Comparison of ENCODE assay signal across 8 cellular contexts in genomic region chr6:90948540-90948939, GRCh38.
"Had no signal": no experiment of that assay in that cellular context is flagged by ENCODE, and none has a peak within 500 bp of the region (broad histone marks: within the 10 kb centered on the region; RNA-seq: fewer than 3 reads in every experiment).

No MANE protein-coding gene starts in this region.

- H3K9me3 ChIP-seq: HAP-1 had no signal

- H3K27me3 Mint-ChIP-seq: IgD-negative memory B cell had no signal

- H3K36me3 Mint-ChIP-seq: IgD-negative memory B cell had no signal

- H3K27ac Mint-ChIP-seq: HFFc6, IgD-negative memory B cell had no signal

- H2AFZ ChIP-seq: GM23248 had no signal

- H3K9me3 Mint-ChIP-seq: IgD-negative memory B cell had no signal

- ATAC-seq: HCT116 had no signal

- H3K4me1 Mint-ChIP-seq: IgD-negative memory B cell had no signal

- DNase-seq: GM23248, GOT3, H7, HFFc6 had no signal

- H3K4me3 Mint-ChIP-seq: HFFc6, IgD-negative memory B cell had no signal

- H3K9ac ChIP-seq: GM23248 had no signal

- H3K36me3 ChIP-seq: HAP-1 had no signal

- H3K4me3 ChIP-seq: GM23248, HAP-1 had no signal

- H3K27ac ChIP-seq: GM23248, HL-60 had no signal
